ENCODE assay signal across 1 cellular context in genomic region chr5:177546262-177546741, GRCh38.
TF ChIP-seq lines count a peak whose summit lies in the region.

No MANE protein-coding gene starts in this region.

TF ChIP-seq in K562, 482 proteins besides CTCF, POLR2A, EP300 and RAD21 (continues in another document):
- TF ChIP-seq CBFA2T2 (conservative IDR thresholded peaks at IDR 0.05), result no peak
- no peak for TF ChIP-seq CEBPZ (IDR thresholded peaks at IDR 0.05; ENCODE audit: borderline replicate concordance, low read depth, low read length)
- TF ChIP-seq POLR2B (IDR thresholded peaks at IDR 0.05; ENCODE audit: low read depth, partially characterized antibody), result no peak
- no peak for TF ChIP-seq MITF (IDR thresholded peaks at IDR 0.05)
- no peak for TF ChIP-seq HIVEP1 (CRISPR knock-in tag; IDR thresholded peaks at IDR 0.05)
- 0 out of 2 replicates have a peak, but pooled peaks have one; percentile 22 for TF ChIP-seq PKNOX1 (IDR thresholded peaks at IDR 0.05)
- no peak for TF ChIP-seq BRD4 (IDR thresholded peaks at IDR 0.05)
- peak; percentile 48 for TF ChIP-seq DACH1 (IDR thresholded peaks at IDR 0.05; ENCODE audit: partially characterized antibody)
- no peak for TF ChIP-seq ZNF586 (CRISPR knock-in tag; conservative IDR thresholded peaks at IDR 0.05)
- no peak for TF ChIP-seq CC2D1A (IDR thresholded peaks at IDR 0.05)
- TF ChIP-seq POLR2AphosphoS5 (IDR thresholded peaks at IDR 0.05; ENCODE audit: control insufficient read depth, insufficient read depth, low read depth, low read length), result no peak
- no peak for TF ChIP-seq ZNF354B (CRISPR knock-in tag; IDR thresholded peaks at IDR 0.05)
- no peak for TF ChIP-seq ZNF76 (CRISPR knock-in tag; IDR thresholded peaks at IDR 0.05; ENCODE audit: borderline replicate concordance)
- no peak for TF ChIP-seq ELF4 (CRISPR knock-in tag; IDR thresholded peaks at IDR 0.05)
- no peak for TF ChIP-seq MEF2A (IDR thresholded peaks at IDR 0.05; ENCODE audit: control insufficient read depth, low read depth, low read length)
- no peak for TF ChIP-seq TFAM (CRISPR knock-in tag; conservative IDR thresholded peaks at IDR 0.05)
- TF ChIP-seq PATZ1 (CRISPR knock-in tag; IDR thresholded peaks at IDR 0.05; ENCODE audit: borderline replicate concordance), result no peak
- TF ChIP-seq ZNF785 (CRISPR knock-in tag; IDR thresholded peaks at IDR 0.05), result no peak
- TF ChIP-seq ZNF444 (CRISPR knock-in tag; IDR thresholded peaks at IDR 0.05), result no peak
- TF ChIP-seq RCOR1 (IDR thresholded peaks at IDR 0.05; ENCODE audit: borderline replicate concordance in 1 of 2, low read depth in 2 of 2, low read length in 2 of 2), result peak in 1 of 2 experiments; percentile 92; a peak in 2 of 4 replicates
- no peak for TF ChIP-seq XRCC4 (IDR thresholded peaks at IDR 0.05; ENCODE audit: extremely low read depth, insufficient read depth, insufficient read length)
- no peak for TF ChIP-seq ZKSCAN8 (CRISPR knock-in tag; IDR thresholded peaks at IDR 0.05)
- TF ChIP-seq ETV6 (IDR thresholded peaks at IDR 0.05; ENCODE audit: borderline replicate concordance in 1 of 2, low read depth in 2 of 2, low read length in 1 of 2), result no peak
- no peak for TF ChIP-seq ETV6 (CRISPR knock-in tag; IDR thresholded peaks at IDR 0.05; ENCODE audit: borderline replicate concordance)
- no peak for TF ChIP-seq NRF1 (conservative IDR thresholded peaks at IDR 0.05 in 1 of 2, IDR thresholded peaks at IDR 0.05 in 1 of 2)
- no peak for TF ChIP-seq MEIS2 (IDR thresholded peaks at IDR 0.05; ENCODE audit: partially characterized antibody)
- no peak for TF ChIP-seq MAX (CRISPR knock-in tag; IDR thresholded peaks at IDR 0.05)
- no peak for TF ChIP-seq NR0B1 (IDR thresholded peaks at IDR 0.05; ENCODE audit: partially characterized antibody)
- TF ChIP-seq BRF1 (IDR thresholded peaks at IDR 0.05; ENCODE audit: borderline replicate concordance, extremely low read depth, insufficient read length), result no peak
- TF ChIP-seq ZBTB17 (CRISPR knock-in tag; IDR thresholded peaks at IDR 0.05), result no peak
- TF ChIP-seq TFAP4 (CRISPR knock-in tag; IDR thresholded peaks at IDR 0.05; ENCODE audit: borderline replicate concordance), result 0 out of 2 replicates have a peak, but pooled peaks have one; percentile 28
- TF ChIP-seq AFF4 (CRISPR knock-in tag; IDR thresholded peaks at IDR 0.05), result no peak
- TF ChIP-seq CTBP1 (IDR thresholded peaks at IDR 0.05; ENCODE audit: borderline replicate concordance), result no peak
- no peak for TF ChIP-seq NR3C1 (CRISPR knock-in tag; IDR thresholded peaks at IDR 0.05)
- TF ChIP-seq NCOA2 (IDR thresholded peaks at IDR 0.05; ENCODE audit: partially characterized antibody in 2 of 2), result no peak
- TF ChIP-seq LCOR (CRISPR knock-in tag; IDR thresholded peaks at IDR 0.05), result no peak
- TF ChIP-seq ELK1 (CRISPR knock-in tag; IDR thresholded peaks at IDR 0.05), result no peak
- TF ChIP-seq ZNF57 (CRISPR knock-in tag; IDR thresholded peaks at IDR 0.05), result no peak
- TF ChIP-seq CREB3 (tag; conservative IDR thresholded peaks at IDR 0.05; ENCODE audit: low read depth), result no peak
- no peak for TF ChIP-seq SPI1 (IDR thresholded peaks at IDR 0.05; ENCODE audit: borderline replicate concordance, low read depth, low read length)
- no peak for TF ChIP-seq ZBTB1 (CRISPR knock-in tag; IDR thresholded peaks at IDR 0.05; ENCODE audit: borderline replicate concordance, low read depth)
- TF ChIP-seq NEUROD1 (IDR thresholded peaks at IDR 0.05; ENCODE audit: borderline replicate concordance, low read depth, low read length, partially characterized antibody), result no peak
- TF ChIP-seq CEBPB (tag; IDR thresholded peaks at IDR 0.05), result peak; percentile 75
- TF ChIP-seq FOS (IDR thresholded peaks at IDR 0.05; ENCODE audit: extremely low read depth, insufficient read length), result peak; percentile 11
- no peak for TF ChIP-seq KHSRP (IDR thresholded peaks at IDR 0.05)
- no peak for TF ChIP-seq ZNF146 (CRISPR knock-in tag; IDR thresholded peaks at IDR 0.05; ENCODE audit: unreplicated experiment)
- peak; percentile 78 for TF ChIP-seq ATF3 (IDR thresholded peaks at IDR 0.05)
- TF ChIP-seq ATF3 (CRISPR knock-in tag; conservative IDR thresholded peaks at IDR 0.05), result no peak
- no peak for TF ChIP-seq STAT5B (CRISPR knock-in tag; IDR thresholded peaks at IDR 0.05)
- no peak for TF ChIP-seq NR2F6 (CRISPR knock-in tag; IDR thresholded peaks at IDR 0.05)
- no peak for TF ChIP-seq ESRRB (CRISPR knock-in tag; IDR thresholded peaks at IDR 0.05; ENCODE audit: borderline replicate concordance)
- no peak for TF ChIP-seq NFXL1 (CRISPR knock-in tag; IDR thresholded peaks at IDR 0.05)
- TF ChIP-seq PHF21A (IDR thresholded peaks at IDR 0.05; ENCODE audit: borderline replicate concordance, low read depth), result peak; percentile 94; the same call in 1 of the 2 replicates
